8 cellular contexts compared by ENCODE assay signal in genomic region chr13:49791214-49791752, GRCh38. TPM values are rescaled to one million over a fixed set of nuclear protein-coding genes. Genes with fewer than 3 reads are reported as not detected.
DNase-seq lines count a peak whose midpoint lies in the region; ATAC-seq and TF ChIP-seq lines count a peak whose summit lies in the region.

No MANE protein-coding gene starts in this region.

- no peaks in the 10 kb centered on the region for H3K9me2 ChIP-seq in hepatocyte (replicated peaks; ENCODE audit: insufficient read depth)

- peak overlapping the region; percentile 89 for H3K4me3 Mint-ChIP-seq in activated naive CD8-positive, alpha-beta T cell treated with anti-CD3 and anti-CD28 coated beads for 36 hours

- peaks cover 3 to 57% (median 37%) of the 10 kb centered on the region in 9 donors for H3K4me1 ChIP-seq in heart right ventricle
- peaks cover 20% of the 10 kb centered on the region for H3K4me1 ChIP-seq in hepatocyte (ENCODE audit: insufficient read depth)
- H3K4me1 ChIP-seq in sigmoid colon, result peaks cover 0 to 36% (median 31%) of the 10 kb centered on the region in 4 donors

- H3K36me3 Mint-ChIP-seq in activated naive CD8-positive, alpha-beta T cell treated with anti-CD3 and anti-CD28 coated beads for 36 hours, result peaks cover 18% of the 10 kb centered on the region

- H2AFZ ChIP-seq in hepatocyte, result peak overlapping the region; percentile 81

- intact Hi-C loops in heart right ventricle (cut with DNase I) (loop anchor here in 4 of 10 donors (2.0 to 10.0 kb wide), 3 partner anchors 54 to 100 kb away; partner anchors contain the start of gene EBPL (in 4 of the 4)), left cardiac atrium (cut with DNase I) (loop anchor here in 1 of 2 donors (5.0 kb wide), 2 partner anchors 56 to 99 kb away; partner anchors contain the start of gene EBPL), sigmoid colon (cut with DNase I) (loop anchor here (2.0 to 5.0 kb wide), 4 partner anchors 58 to 349 kb away; partner anchors contain the start of genes CAB39L, SETDB2 and SPRYD7)

- TF ChIP-seq EP300 in sigmoid colon (IDR thresholded peaks at IDR 0.05), result no peak

- peaks cover 54% of the 10 kb centered on the region for H3K79me2 ChIP-seq in hepatocyte

- peak overlapping the region; percentile 88 for H3K27ac Mint-ChIP-seq in activated naive CD8-positive, alpha-beta T cell treated with anti-CD3 and anti-CD28 coated beads for 36 hours

- H4K20me1 ChIP-seq in hepatocyte (ENCODE audit: insufficient read depth, poor library complexity, severe bottlenecking), result peaks cover 36% of the 10 kb centered on the region

- peak overlapping the region; percentile 85 for H3K4me2 ChIP-seq in hepatocyte

- H3K27me3 ChIP-seq in heart right ventricle (no peaks in the 10 kb centered on the region), hepatocyte (no peaks in the 10 kb centered on the region), sigmoid colon (no peaks in the 10 kb centered on the region)

- H3K4me3 ChIP-seq in heart right ventricle, result peak overlapping the region; percentile 66 to 98 (median 86)
- peak overlapping the region; percentile 92 for H3K4me3 ChIP-seq in hepatocyte
- H3K4me3 ChIP-seq in sigmoid colon, result peak overlapping the region; percentile 63 to 100 (median 94)

- H3K36me3 ChIP-seq in heart right ventricle (no peaks in the 10 kb centered on the region), hepatocyte (replicated peaks; ENCODE audit: insufficient read depth, low read depth) (no peaks in the 10 kb centered on the region), sigmoid colon (no peaks in the 10 kb centered on the region)

- peaks cover 35% of the 10 kb centered on the region for H3K4me1 Mint-ChIP-seq in activated naive CD8-positive, alpha-beta T cell treated with anti-CD3 and anti-CD28 coated beads for 36 hours

- WGBS in heart right ventricle, 2 donors, result 4% methylated on average over 11 of the region's 11 CpGs
- WGBS in hepatocyte (ENCODE audit: low lambda C conversion rate, missing lambda C conversion rate), result 2% methylated on average over 11 of the region's 11 CpGs
- WGBS in sigmoid colon, 2 donors, result 1 to 3% methylated on average over 11 of the region's 11 CpGs

- no peak for ATAC-seq in heart right ventricle
- ATAC-seq in left cardiac atrium, result no peak
- ATAC-seq in GM21723 (IDR thresholded peaks at IDR 0.05; ENCODE audit: unreplicated experiment), result no peak

- no peaks in the 10 kb centered on the region for H3K27me3 Mint-ChIP-seq in activated naive CD8-positive, alpha-beta T cell treated with anti-CD3 and anti-CD28 coated beads for 36 hours

- no peaks in the 10 kb centered on the region for H3K9me3 ChIP-seq in heart right ventricle
- no peaks in the 10 kb centered on the region for H3K9me3 ChIP-seq in hepatocyte (ENCODE audit: low read depth)
- H3K9me3 ChIP-seq in sigmoid colon, result no peaks in the 10 kb centered on the region

- no peaks in the 10 kb centered on the region for H3K9me3 Mint-ChIP-seq in activated naive CD8-positive, alpha-beta T cell treated with anti-CD3 and anti-CD28 coated beads for 36 hours

- H3K27ac ChIP-seq in heart right ventricle (peak overlapping the region; percentile 88 to 99 (median 94)), hepatocyte (peak overlapping the region; percentile 94), sigmoid colon (peak overlapping the region; percentile 92 to 99 (median 97))

- no peak for TF ChIP-seq POLR2A in sigmoid colon (IDR thresholded peaks at IDR 0.05)

- no peak for DNase-seq in heart right ventricle
- no peak for DNase-seq in left cardiac atrium
- peak; percentile 23 for DNase-seq in MV-4-11 (lab: John Stamatoyannopoulos, UW)
- DNase-seq in activated naive CD8-positive, alpha-beta T cell treated with anti-CD3 and anti-CD28 coated beads for 36 hours, result peak; percentile 3
- peak; percentile 54 for DNase-seq in hepatocyte (ENCODE audit: low spot score)
- no peak for DNase-seq in sigmoid colon
- no peak for DNase-seq in activated gamma-delta T cell treated with Interleukin-2 at 50 U/mL for 16 hours

- TF ChIP-seq CTCF in heart right ventricle (IDR thresholded peaks at IDR 0.05) (peak in 3 of 9 donors; percentile 30 to 39 (median 39)), hepatocyte (IDR thresholded peaks at IDR 0.05; ENCODE audit: poor library complexity) (peak; percentile 31), sigmoid colon (IDR thresholded peaks at IDR 0.05) (no peak)

RNA-seq across cellular contexts. Expression of gene KPNA3, which starts 1.2 kb away (rescaled TPM):
- total RNA-seq in heart right ventricle (10 to 100 TPM; 47.7 to 79.1 (median 56.7) TPM), left cardiac atrium (10 to 100 TPM; 39.3 to 44.9 TPM), hepatocyte (56.8 and 61.8 TPM in 2 replicates), sigmoid colon (10 to 100 TPM; 41.5 to 64.3 (median 46.3) TPM)
- polyA plus RNA-seq in heart right ventricle (10 to 100 TPM; 22.5 to 31.5 TPM), hepatocyte (25.9 and 41.1 TPM in 2 replicates), sigmoid colon (10 to 100 TPM; 15.6 to 17.8 (median 16.2) TPM)
- total RNA-seq in activated naive CD8-positive, alpha-beta T cell treated with anti-CD3 and anti-CD28 coated beads for 36 hours, result 10 to 100 TPM; 65.9 to 67.0 TPM

Comparison
In these comparisons a context has a peak if more than half of its experiments do, and no peak if none do; other contexts are left out.
1. DNase-seq: peak in MV-4-11 (single experiment), activated naive CD8-positive, alpha-beta T cell treated with anti-CD3 and anti-CD28 coated beads for 36 hours (single experiment) and hepatocyte (single experiment); none in heart right ventricle (0 of 2), left cardiac atrium (single experiment), sigmoid colon (single experiment) and activated gamma-delta T cell treated with Interleukin-2 at 50 U/mL for 16 hours (single experiment).
2. Peak in every context shown above with its lines, with median percentiles within 50 percentile points of each other: H3K27ac ChIP-seq and H3K4me3 ChIP-seq.